ENCODE assay signal across 1 cellular context in genomic region chr3:190097617-190098016, GRCh38.
TF ChIP-seq lines count a peak whose summit lies in the region.

No MANE protein-coding gene starts in this region.

TF ChIP-seq in GM12878, 131 proteins besides CTCF, POLR2A, EP300 and RAD21 (continued from another document):
- peak; percentile 1 for TF ChIP-seq CUX1 (IDR thresholded peaks at IDR 0.05; ENCODE audit: insufficient replicate concordance, low read depth, low read length)
